ENCODE assay signal across 20 cellular contexts in genomic region chr11:96782632-96783031, GRCh38.
"Had no signal": no experiment of that assay in that cellular context is flagged by ENCODE, and none has a peak within 500 bp of the region (broad histone marks: within the 10 kb centered on the region; RNA-seq: fewer than 3 reads in every experiment).

No MANE protein-coding gene starts in this region.

- DNase-seq: colonic mucosa; cortex of kidney; effector CD8-positive, alpha-beta T cell; effector memory CD8-positive, alpha-beta T cell; endodermal cell; foreskin keratinocyte; gastrocnemius medialis; glutamatergic neuron; head of caudate nucleus; heart right ventricle; left cardiac atrium; left lung; left ventricle myocardium superior; lower lobe of right lung; mesenchymal stem cell; mucosa of descending colon; naive B cell had no signal

- H3K4me3 Mint-ChIP-seq: dendritic cell treated with granulocyte-macrophage colony-stimulating factor and Interleukin-4, amounts not matched to agents 40 ng/mL and 50 ng/mL, for 4 days; effector memory CD8-positive, alpha-beta T cell; endodermal cell; mesothelial cell of epicardium; naive B cell had no signal

- H3K4me3 ChIP-seq: colonic mucosa, esophagus muscularis mucosa, gastrocnemius medialis, heart right ventricle, left lung, lower lobe of right lung, mucosa of descending colon had no signal

- H3K27me3 ChIP-seq: colonic mucosa, esophagus muscularis mucosa, foreskin keratinocyte, gastrocnemius medialis, heart right ventricle, left lung had no signal

- H3K9me3 ChIP-seq: colonic mucosa, gastrocnemius medialis, lower lobe of right lung, mucosa of descending colon had no signal

- H3K4me1 ChIP-seq: colonic mucosa, esophagus muscularis mucosa, gastrocnemius medialis, heart right ventricle, left lung, lower lobe of right lung had no signal

- H3K27ac Mint-ChIP-seq: dendritic cell treated with granulocyte-macrophage colony-stimulating factor and Interleukin-4, amounts not matched to agents 40 ng/mL and 50 ng/mL, for 4 days; effector memory CD8-positive, alpha-beta T cell; endodermal cell; mesothelial cell of epicardium; naive B cell had no signal

- H3K27ac ChIP-seq: colonic mucosa, esophagus muscularis mucosa, foreskin keratinocyte, gastrocnemius medialis, heart right ventricle, left lung, lower lobe of right lung had no signal

- ATAC-seq: effector memory CD8-positive, alpha-beta T cell; foreskin keratinocyte; gastrocnemius medialis; heart right ventricle; left cardiac atrium; left lung; left ventricle myocardium superior; lower lobe of right lung; mucosa of descending colon had no signal

- H3K4me1 Mint-ChIP-seq: naive B cell had no signal

- H3K36me3 Mint-ChIP-seq: mesothelial cell of epicardium, naive B cell had no signal

- H3K36me3 ChIP-seq: colonic mucosa, esophagus muscularis mucosa, gastrocnemius medialis, heart right ventricle, left lung, lower lobe of right lung had no signal

- H3K27me3 Mint-ChIP-seq: dendritic cell treated with granulocyte-macrophage colony-stimulating factor and Interleukin-4, amounts not matched to agents 40 ng/mL and 50 ng/mL, for 4 days; effector memory CD8-positive, alpha-beta T cell; naive B cell had no signal
